Comparison of ENCODE assay signal across 11 cellular contexts in the genomic region with DNA sequence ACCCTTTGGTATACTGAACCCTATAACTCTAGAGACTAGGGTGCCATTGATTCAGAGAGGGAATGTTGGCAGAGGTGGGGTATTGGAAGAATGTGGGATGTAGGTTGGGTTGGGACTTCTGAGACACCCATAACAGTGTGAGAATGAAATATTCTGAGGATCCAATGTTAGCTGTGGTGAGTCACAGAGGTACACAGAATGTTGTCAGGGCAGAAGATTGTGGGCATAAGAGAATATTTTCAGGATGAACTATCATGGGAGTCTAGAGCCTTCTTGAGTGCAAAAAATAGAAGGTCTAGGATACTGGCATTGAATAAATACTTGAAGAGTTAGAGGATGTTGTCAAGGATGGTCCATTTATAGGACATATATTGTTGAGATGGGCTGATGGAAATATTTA. TPM values are rescaled to one million over a fixed set of nuclear protein-coding genes. Genes with fewer than 3 reads are reported as not detected.
"Had no signal": no experiment of that assay in that cellular context is flagged by ENCODE, and none has a peak within 500 bp of the region (broad histone marks: within the 10 kb centered on the region; RNA-seq: fewer than 3 reads in every experiment).

No MANE protein-coding gene starts in this region.

- ATAC-seq: GM23338, HCT116, K562 had no signal

- H3K4me2 ChIP-seq: GM23338 had no signal

- H3K27ac Mint-ChIP-seq: GM23338, HFFc6 had no signal

- H3K9me3 ChIP-seq: HAP-1 had no signal

- H3K4me3 ChIP-seq: GM23338, HAP-1, K562 had no signal

- FAIRE-seq: H1, H54, HTR-8/SVneo, K562 had no signal

- H2AFZ ChIP-seq: GM23338 had no signal

- H3K4me3 Mint-ChIP-seq: GM23338, HFFc6 had no signal

- DNase-seq: HFFc6, IMR-90, KG1 had no signal

- H3K36me3 ChIP-seq: HAP-1 had no signal

- H3K4me1 ChIP-seq: HAP-1 had no signal

RNA-seq across cellular contexts. Expression of a gene that starts 9.0 kb away (rescaled TPM):
- total RNA-seq: HFFc6, HT-29, IMR-90 had no signal
- polyA plus RNA-seq: IMR-90 had no signal

RNA-seq across cellular contexts. Expression of a gene that starts 21.1 kb away (rescaled TPM):
- total RNA-seq: GM23338, H1, HFFc6, IMR-90, K562 had no signal
- polyA plus RNA-seq: GM23338, IMR-90, K562 had no signal

RNA-seq across cellular contexts. Expression of a gene that starts 26.8 kb away (rescaled TPM):
- total RNA-seq: GM23338, HT-29, IMR-90, K562 had no signal
- polyA plus RNA-seq: IMR-90, K562 had no signal

RNA-seq across cellular contexts. Expression of a gene that starts 29.4 kb away (rescaled TPM):
- total RNA-seq: GM23338, H1, HFFc6, IMR-90, K562 had no signal
- polyA plus RNA-seq: GM23338, IMR-90, K562 had no signal

RNA-seq across cellular contexts. Expression of a gene that starts 36.4 kb away (rescaled TPM):
- total RNA-seq: HFFc6, IMR-90 had no signal
- polyA plus RNA-seq: IMR-90, K562 had no signal
